ENCODE assay signal across 1 cellular context in genomic region chr2:105449083-105449482, GRCh38.
TF ChIP-seq lines count a peak whose summit lies in the region.

No MANE protein-coding gene starts in this region.

TF ChIP-seq in WTC11, 78 proteins besides CTCF, POLR2A, EP300 and RAD21 (continued from another document):
- TF ChIP-seq GABPB1 (CRISPR knock-in tag; IDR thresholded peaks at IDR 0.05) = no peak
TF ChIP-seq in WTC11: peak in this region for 0.
